Comparison of ENCODE assay signal across 8 cellular contexts in genomic region chr2:24490674-24491625, GRCh38. TPM values are rescaled to one million over a fixed set of nuclear protein-coding genes. Genes with fewer than 3 reads are reported as not detected.
DNase-seq lines count a peak whose midpoint lies in the region; ATAC-seq and TF ChIP-seq lines count a peak whose summit lies in the region.

TSS of gene NCOA1 (plus strand) at chr2:24491254. CDS start at chr2:24658678, 167,424 bp downstream.

- CTCF ChIA-PET in PC-9 (lab: Charles Lee): no interaction called here

- peak within 1 kb of the TSS; percentile 81 for H3K4me2 ChIP-seq in PC-9

- H3K36me3 ChIP-seq in PC-9 (ENCODE audit: low read depth): no peaks in the 10 kb centered on the region

- POLR2A ChIA-PET in PC-9 (lab: Charles Lee; ENCODE audit: unreplicated experiment): no interaction called here

- H4K20me1 ChIP-seq in PC-9 (ENCODE audit: insufficient read depth): no peaks in the 10 kb centered on the region

- no peak for TF ChIP-seq CTCF in PC-9 (conservative IDR thresholded peaks at IDR 0.05)

- peak within 1 kb of the TSS; percentile 70 for H3K4me3 ChIP-seq in Jurkat, Clone E6-1 (ENCODE audit: low read length)
- H3K4me3 ChIP-seq in PC-9: peak within 1 kb of the TSS; percentile 74

- no peaks in the 10 kb centered on the region for H3K9me2 ChIP-seq in PC-9 (ENCODE audit: insufficient read depth)

- peak within 1 kb of the TSS; percentile 82 for H2AFZ ChIP-seq in PC-9

- H3K27ac Mint-ChIP-seq in activated T-cell treated with anti-CD3 and anti-CD28 coated beads, Interleukin-2, amount 50 U/mL, for 24 hours: peak within 1 kb of the TSS; percentile 99

- peak within 1 kb of the TSS; percentile 90 for H3K4me3 Mint-ChIP-seq in activated T-cell treated with anti-CD3 and anti-CD28 coated beads, Interleukin-2, amount 50 U/mL, for 24 hours

- peaks cover 36% of the 10 kb centered on the region for H3K79me2 ChIP-seq in PC-9 (ENCODE audit: low read depth)

- peaks cover 54% of the 10 kb centered on the region for H3K4me1 Mint-ChIP-seq in activated T-cell treated with anti-CD3 and anti-CD28 coated beads, Interleukin-2, amount 50 U/mL, for 24 hours (ENCODE audit: low read depth)

- H3F3A ChIP-seq in PC-9 (ENCODE audit: insufficient read depth, low read depth): peaks cover 16% of the 10 kb centered on the region; the same call in 1 of the 2 replicates

- H3K4me1 ChIP-seq in PC-9 (replicated peaks; ENCODE audit: insufficient read depth): peaks cover 25% of the 10 kb centered on the region

- DNase-seq in DMS153 treated with DMSO at 0.1 percent for 48 hours (lab: John Stamatoyannopoulos, UW; ENCODE audit: unreplicated experiment): peak; percentile 62
- DNase-seq in Jurkat, Clone E6-1 (ENCODE audit: low read depth, low spot score): peak; percentile 85
- DNase-seq in PC-9: peak; percentile 66 to 86
- DNase-seq in activated T-cell treated with anti-CD3 and anti-CD28 coated beads, Interleukin-2, amount 50 U/mL, for 24 hours: peak; percentile 96
- peak; percentile 92 for DNase-seq in myocyte (ENCODE audit: low read depth)
- peak; percentile 85 to 88 for DNase-seq in stimulated activated CD8-positive, alpha-beta memory T cell treated with anti-CD3 and anti-CD28 coated beads, Interleukin-7, amount 100 ng/mL, for 4 hours (ENCODE audit: low read depth in 2 of 2)

- ATAC-seq in GM21576 (IDR thresholded peaks at IDR 0.05; ENCODE audit: unreplicated experiment) (peak; percentile 70), esophagus mucosa (peak; percentile 91)

- H3K9me3 ChIP-seq in PC-9 (ENCODE audit: insufficient read depth, low read depth): no peaks in the 10 kb centered on the region

- H3K27me3 ChIP-seq in PC-9 (ENCODE audit: insufficient read depth, low read depth): no peaks in the 10 kb centered on the region

- peaks cover 8% of the 10 kb centered on the region for H3K36me3 Mint-ChIP-seq in activated T-cell treated with anti-CD3 and anti-CD28 coated beads, Interleukin-2, amount 50 U/mL, for 24 hours (ENCODE audit: low read depth)

- no TSS peak for BruUV-seq in PC-9 (replicated peaks; lab: Mats Ljungman, UMichigan)

- H3K9me3 Mint-ChIP-seq in activated T-cell treated with anti-CD3 and anti-CD28 coated beads, Interleukin-2, amount 50 U/mL, for 24 hours: no peaks in the 10 kb centered on the region

- H3K27ac ChIP-seq in PC-9: no peak within 1 kb of the TSS

- H3K27me3 Mint-ChIP-seq in activated T-cell treated with anti-CD3 and anti-CD28 coated beads, Interleukin-2, amount 50 U/mL, for 24 hours: no peaks in the 10 kb centered on the region

- intact Hi-C loops in PC-9 (cut with micrococcal nuclease; ENCODE audit: unreplicated experiment): loop anchor here (1.0 kb wide), 1 partner anchor 302 kb away; the partner anchor contains the start of genes CENPO and PTRHD1

RNA-seq across cellular contexts. Expression of gene NCOA1, which starts in this region (rescaled TPM):
- polyA plus RNA-seq in Jurkat, Clone E6-1 (2012; ENCODE audit: insufficient read depth, insufficient read length): 10.0 TPM
- 9.1 and 11.6 TPM in 2 replicates for total RNA-seq in PC-9 (2021)
- 27.9 TPM for total RNA-seq in esophagus mucosa
- total RNA-seq in myocyte: 49.2 and 83.3 TPM in 2 replicates
- 14.6 TPM for polyA plus RNA-seq in myocyte (2012)
